In the genomic region with DNA sequence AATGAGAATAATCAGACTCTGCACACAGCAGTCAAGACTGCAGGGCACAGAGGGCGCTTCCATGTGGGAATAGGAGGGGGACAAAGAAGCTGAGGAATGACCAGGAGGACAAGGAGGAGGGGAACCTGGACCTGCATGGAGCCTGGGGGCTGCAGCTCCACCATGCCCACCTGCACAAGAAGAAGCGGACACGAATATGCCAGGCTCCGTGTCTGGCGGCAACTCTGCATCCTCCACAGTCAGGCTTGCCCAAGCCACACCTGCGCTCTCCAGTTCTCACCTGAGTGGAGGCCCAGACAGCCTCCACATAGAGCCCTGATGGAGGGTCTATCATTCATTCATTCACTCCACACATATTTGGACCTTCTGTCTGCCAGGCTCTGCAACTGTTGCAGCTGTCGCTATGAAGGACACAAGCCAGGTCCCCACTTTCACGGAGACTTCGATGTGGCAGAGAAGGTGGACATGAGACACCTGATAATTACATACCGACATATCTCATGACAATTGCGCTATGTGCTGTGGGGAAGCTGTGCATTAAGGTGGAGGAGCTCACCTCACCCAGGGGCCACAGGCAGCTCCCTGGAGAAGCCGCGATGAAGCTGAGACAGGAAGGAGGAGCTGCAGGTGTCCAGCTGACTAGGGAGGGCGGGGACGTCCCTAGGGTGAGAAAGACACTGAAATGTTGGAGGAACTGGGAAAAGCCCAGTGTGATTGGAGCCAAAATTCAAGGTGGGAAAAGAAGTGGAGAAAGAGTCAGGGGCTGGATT, we compare ENCODE assay signal across 18 cellular contexts.
DNase-seq lines count a peak whose midpoint lies in the region; ATAC-seq, FAIRE-seq and TF ChIP-seq lines count a peak whose summit lies in the region.
"Had no signal": no experiment of that assay in that cellular context is flagged by ENCODE, and none has a peak within 500 bp of the region (broad histone marks: within the 10 kb centered on the region; RNA-seq: fewer than 3 reads in every experiment).

No MANE protein-coding gene starts in this region.

- H3K27me3 ChIP-seq in right atrium auricular region (no peaks in the 10 kb centered on the region), psoas muscle (ENCODE audit: insufficient read depth in 3 of 3, low read length in 2 of 3) (no peaks in the 10 kb centered on the region)

- TF ChIP-seq CTCF in right atrium auricular region (IDR thresholded peaks at IDR 0.05) (no peak), kidney (IDR thresholded peaks at IDR 0.05; ENCODE audit: borderline replicate concordance, extremely low read depth, insufficient read depth) (no peak), psoas muscle (IDR thresholded peaks at IDR 0.05) (no peak), foreskin fibroblast (IDR thresholded peaks at IDR 0.05; ENCODE audit: low read depth, low read length) (no peak)

- POLR2A ChIA-PET in activated CD8-positive, alpha-beta T cell treated with anti-CD3 and anti-CD28 coated beads, Interleukin-2, amount 10 ng/mL, durations not matched to agents 7 days and 5 days (lab: Charles Lee) = no interaction called here

- no peak for DNase-seq in right atrium auricular region (ENCODE audit: low spot score)
- DNase-seq in Right ventricle myocardium superior = no peak
- DNase-seq in kidney = peak; percentile 30
- DNase-seq in psoas muscle = no peak
- DNase-seq in foreskin fibroblast = no peak
- DNase-seq in activated CD8-positive, alpha-beta T cell treated with anti-CD3 and anti-CD28 coated beads, Interleukin-2, amount 10 ng/mL, durations not matched to agents 7 days and 5 days = no peak
- DNase-seq: C1 segment of cervical spinal cord; Calu3; CD4-positive, alpha-beta T cell; DMS 273 treated with DMSO at 0.1 percent for 48 hours; DMS79; GOT3; H9 had no signal

- H3K36me3 Mint-ChIP-seq in stimulated activated memory B cell treated with anti-CD40 and anti-IgM and Interleukin-4, amounts not matched to agents 10 μg/mL and 1 μg/mL and 100 μg/mL, for 72 hours = no peaks in the 10 kb centered on the region
- H3K36me3 Mint-ChIP-seq in activated CD8-positive, alpha-beta T cell treated with anti-CD3 and anti-CD28 coated beads, Interleukin-2, amount 10 ng/mL, durations not matched to agents 7 days and 5 days (ENCODE audit: low read depth) = no peaks in the 10 kb centered on the region

- no peak for ATAC-seq in Right ventricle myocardium superior (ENCODE audit: poor library complexity)
- no peak for ATAC-seq in psoas muscle
- ATAC-seq in stimulated activated memory B cell treated with anti-CD40 and anti-IgM and Interleukin-4, amounts not matched to agents 10 μg/mL and 1 μg/mL and 100 μg/mL, for 72 hours = no peak
- ATAC-seq in activated CD8-positive, alpha-beta T cell treated with anti-CD3 and anti-CD28 coated beads, Interleukin-2, amount 10 ng/mL, durations not matched to agents 7 days and 5 days = no peak

- no peak for FAIRE-seq in kidney (lab: Jason Lieb, UNC)
- FAIRE-seq: A204.1, G401.6, GM12891 had no signal

- no peak overlapping the region for H3K27ac Mint-ChIP-seq in stimulated activated memory B cell treated with anti-CD40 and anti-IgM and Interleukin-4, amounts not matched to agents 10 μg/mL and 1 μg/mL and 100 μg/mL, for 72 hours
- no peak overlapping the region for H3K27ac Mint-ChIP-seq in activated CD8-positive, alpha-beta T cell treated with anti-CD3 and anti-CD28 coated beads, Interleukin-2, amount 10 ng/mL, durations not matched to agents 7 days and 5 days
- H3K27ac Mint-ChIP-seq: B cell; CD4-positive, alpha-beta T cell; H9 had no signal

- no peak overlapping the region for H3K4me3 Mint-ChIP-seq in stimulated activated memory B cell treated with anti-CD40 and anti-IgM and Interleukin-4, amounts not matched to agents 10 μg/mL and 1 μg/mL and 100 μg/mL, for 72 hours
- no peak overlapping the region for H3K4me3 Mint-ChIP-seq in activated CD8-positive, alpha-beta T cell treated with anti-CD3 and anti-CD28 coated beads, Interleukin-2, amount 10 ng/mL, durations not matched to agents 7 days and 5 days
- H3K4me3 Mint-ChIP-seq: B cell; CD4-positive, alpha-beta T cell; H9 had no signal

- H3K4me3 ChIP-seq in right atrium auricular region = no peak overlapping the region
- H3K4me3 ChIP-seq in kidney (ENCODE audit: low read length in 2 of 2) = no peak overlapping the region
- H3K4me3 ChIP-seq in psoas muscle = no peak overlapping the region
- no peak overlapping the region for H3K4me3 ChIP-seq in foreskin fibroblast (ENCODE audit: low read depth in 1 of 2, low read length in 2 of 2)

- H3K4me1 ChIP-seq in right atrium auricular region (peaks cover 0 to 30% of the 10 kb centered on the region in 2 donors), kidney (ENCODE audit: control insufficient read depth in 1 of 2, insufficient read depth in 1 of 2, low read depth in 1 of 2, low read length in 2 of 2) (peaks cover 0 to 3% of the 10 kb centered on the region in 2 donors), psoas muscle (peaks cover 15% of the 10 kb centered on the region)

- intact Hi-C loops in Right ventricle myocardium superior (cut with DNase I) = loop anchor here (5.0 kb wide), 1 partner anchor 158 kb away; a partner anchor contains a TSS
- intact Hi-C loops in kidney (cut with DNase I) = no loop called here
- intact Hi-C loops in psoas muscle (cut with DNase I) = loop anchor here in 1 of 2 donors (5.0 kb wide), 2 partner anchors 38 to 47 kb away; no protein-coding TSS in a partner anchor

- CTCF ChIA-PET in activated CD8-positive, alpha-beta T cell treated with anti-CD3 and anti-CD28 coated beads, Interleukin-2, amount 10 ng/mL, durations not matched to agents 7 days and 5 days (lab: Charles Lee) = no interaction called here

- H3K9me3 ChIP-seq in right atrium auricular region (no peaks in the 10 kb centered on the region), kidney (ENCODE audit: control insufficient read depth in 1 of 2, low read length in 2 of 2) (no peaks in the 10 kb centered on the region), psoas muscle (no peaks in the 10 kb centered on the region)

- H3K27me3 Mint-ChIP-seq in stimulated activated memory B cell treated with anti-CD40 and anti-IgM and Interleukin-4, amounts not matched to agents 10 μg/mL and 1 μg/mL and 100 μg/mL, for 72 hours = peaks cover 8% of the 10 kb centered on the region
- no peaks in the 10 kb centered on the region for H3K27me3 Mint-ChIP-seq in activated CD8-positive, alpha-beta T cell treated with anti-CD3 and anti-CD28 coated beads, Interleukin-2, amount 10 ng/mL, durations not matched to agents 7 days and 5 days (ENCODE audit: low read depth)
- H3K27me3 Mint-ChIP-seq: B cell; CD4-positive, alpha-beta T cell had no signal

- WGBS in psoas muscle, 3 donors = 87 to 88% (median 87%) methylated on average over 15 of the region's 15 CpGs

- H3K36me3 ChIP-seq in right atrium auricular region (no peaks in the 10 kb centered on the region), kidney (ENCODE audit: control insufficient read depth in 1 of 2, insufficient read depth in 2 of 2, low read length in 2 of 2) (no peaks in the 10 kb centered on the region), psoas muscle (ENCODE audit: insufficient read depth in 1 of 2, low read depth in 1 of 2) (no peaks in the 10 kb centered on the region)

- H3K27ac ChIP-seq in right atrium auricular region (peak overlapping the region; percentile 76 to 85), kidney (ENCODE audit: low read depth in 2 of 2, low read length in 2 of 2) (no peak overlapping the region), psoas muscle (peak overlapping the region; percentile 80)

- no peaks in the 10 kb centered on the region for H3K4me1 Mint-ChIP-seq in stimulated activated memory B cell treated with anti-CD40 and anti-IgM and Interleukin-4, amounts not matched to agents 10 μg/mL and 1 μg/mL and 100 μg/mL, for 72 hours
- H3K4me1 Mint-ChIP-seq in activated CD8-positive, alpha-beta T cell treated with anti-CD3 and anti-CD28 coated beads, Interleukin-2, amount 10 ng/mL, durations not matched to agents 7 days and 5 days (ENCODE audit: low read depth) = no peaks in the 10 kb centered on the region
- H3K4me1 Mint-ChIP-seq: B cell, H9 had no signal

- no peak overlapping the region for H3K9ac ChIP-seq in kidney (ENCODE audit: low read length in 2 of 2)

- no peaks in the 10 kb centered on the region for H3K9me3 Mint-ChIP-seq in stimulated activated memory B cell treated with anti-CD40 and anti-IgM and Interleukin-4, amounts not matched to agents 10 μg/mL and 1 μg/mL and 100 μg/mL, for 72 hours
- no peaks in the 10 kb centered on the region for H3K9me3 Mint-ChIP-seq in activated CD8-positive, alpha-beta T cell treated with anti-CD3 and anti-CD28 coated beads, Interleukin-2, amount 10 ng/mL, durations not matched to agents 7 days and 5 days (ENCODE audit: insufficient read depth)
- H3K9me3 Mint-ChIP-seq: CD4-positive, alpha-beta T cell; H9 had no signal

Comparison
In these comparisons a context has a peak if more than half of its experiments do, and no peak if none do; other contexts are left out.
1. H3K27ac ChIP-seq: peak in right atrium auricular region (2 of 2) and psoas muscle (single experiment); none in kidney (0 of 2).